In the genomic region with DNA sequence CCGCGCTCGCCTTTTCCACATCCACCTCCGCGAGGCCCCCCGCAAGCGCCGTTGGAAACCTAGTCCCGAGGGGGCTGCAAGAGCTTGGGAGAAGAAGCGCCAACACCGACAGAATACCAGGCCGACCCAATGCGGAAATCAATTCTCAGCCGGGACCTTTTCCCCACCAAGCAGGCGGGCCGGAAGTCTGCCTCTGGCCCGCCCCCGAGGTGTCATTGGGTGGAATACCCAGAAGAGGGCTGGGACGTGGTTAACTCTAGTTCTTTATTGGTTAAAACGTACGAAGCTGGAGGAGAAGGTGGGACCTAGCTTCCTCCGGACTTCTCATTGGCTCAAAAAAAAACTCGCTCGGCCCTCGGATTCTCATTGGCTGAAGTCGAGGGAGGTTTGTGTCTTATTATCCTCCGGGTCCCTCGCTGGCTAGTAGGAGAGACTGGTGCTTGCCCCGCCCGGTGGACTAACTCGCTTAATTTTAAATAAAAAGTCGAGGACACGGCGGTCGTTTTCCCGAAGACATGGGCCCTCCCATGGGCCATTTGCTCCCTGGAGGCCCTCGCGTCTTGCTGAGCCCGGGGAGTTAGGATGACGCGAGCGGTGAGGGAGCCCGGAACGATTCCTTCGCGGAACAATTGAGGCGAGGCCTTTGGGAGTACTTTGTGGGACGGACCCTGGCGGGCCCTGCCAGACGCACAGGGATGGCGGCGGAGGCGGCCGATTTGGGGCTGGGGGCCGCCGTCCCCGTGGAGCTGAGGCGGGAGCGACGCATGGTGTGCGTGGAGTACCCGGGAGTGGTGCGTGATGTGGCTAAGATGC, we compare ENCODE assay signal across 8 cellular contexts. TPM values are rescaled to one million over a fixed set of nuclear protein-coding genes. Genes with fewer than 3 reads are reported as not detected.
DNase-seq lines count a peak whose midpoint lies in the region; ATAC-seq, FAIRE-seq and TF ChIP-seq lines count a peak whose summit lies in the region.

Gene GTF3C5, plus strand, starts transcription at position 681 of the 813 bp plus-strand sequence. Its CDS starts 15 bp downstream, at position 696.

- H3K79me2 ChIP-seq in trophoblast cell (ENCODE audit: control insufficient read depth, insufficient read depth, low read length, poor library complexity), result peaks cover 11% of the 10 kb centered on the region

- peak within 1 kb of the TSS; percentile 99 for H4K12ac ChIP-seq in trophoblast cell (ENCODE audit: low read depth, low read length)

- H3K9me3 ChIP-seq in trophoblast cell (ENCODE audit: insufficient read depth, low read depth, low read length), result peaks cover 2% of the 10 kb centered on the region
- H3K9me3 ChIP-seq in transverse colon, result no peaks in the 10 kb centered on the region

- H3K27me3 Mint-ChIP-seq in T-cell, result no peaks in the 10 kb centered on the region

- H3K14ac ChIP-seq in trophoblast cell (ENCODE audit: low read length), result peak within 1 kb of the TSS; percentile 99

- peak within 1 kb of the TSS; percentile 89 for H2BK120ac ChIP-seq in trophoblast cell (ENCODE audit: insufficient read depth, low read length, poor library complexity)

- peak within 1 kb of the TSS; percentile 92 for H4K91ac ChIP-seq in trophoblast cell (ENCODE audit: low read depth, low read length)

- peaks cover 5 to 12% of the 10 kb centered on the region in 2 experiments for H3K36me3 ChIP-seq in trophoblast cell (ENCODE audit: control insufficient read depth in 1 of 2, insufficient read depth in 2 of 2, low read length in 2 of 2)
- no peaks in the 10 kb centered on the region for H3K36me3 ChIP-seq in transverse colon

- H2BK5ac ChIP-seq in trophoblast cell (ENCODE audit: low read depth, low read length, poor library complexity), result peak within 1 kb of the TSS; percentile 91

- peak within 1 kb of the TSS; percentile 75 for H3K4me2 ChIP-seq in trophoblast cell (ENCODE audit: low read length)

- H2AFZ ChIP-seq in trophoblast cell (ENCODE audit: insufficient read depth, low read length, poor library complexity), result peak within 1 kb of the TSS; percentile 99

- TF ChIP-seq EP300 in transverse colon (IDR thresholded peaks at IDR 0.05; ENCODE audit: low read depth), result no peak

- H3K4me3 ChIP-seq in trophoblast cell (ENCODE audit: low read depth, low read length) (peak within 1 kb of the TSS; percentile 99), transverse colon (peak within 1 kb of the TSS; percentile 64 to 100 (median 80))

- CTCF ChIA-PET in T-cell (lab: Charles Lee), result interaction anchor here (0.6 to 1.6 kb wide), 9 partner anchors 8 to 794 kb away, joined by 3 to 34 read pairs (median 3); no protein-coding TSS in a partner anchor

- peak within 1 kb of the TSS; percentile 99 for H3K27ac Mint-ChIP-seq in T-cell

- in situ Hi-C loops in transverse colon (cut with MboI; ENCODE audit: low pct_ligation_motif_present in 1 of 4, low pct_unique_long_range_greater_than_20kb in 1 of 4, low sequenced_read_pairs in 3 of 4), result loop anchor here in 2 of 4 donors (10.0 to 25.0 kb wide), 2 partner anchors 144 to 307 kb away; partner anchors contain the start of genes MED22 (in 1 of the 2), RPL7A (in 1 of the 2) and SURF6 (in 1 of the 2)

- peaks cover 10% of the 10 kb centered on the region for H3K79me1 ChIP-seq in trophoblast cell (ENCODE audit: low read length)

- H3K27me3 ChIP-seq in trophoblast cell (ENCODE audit: insufficient read depth, low read length), result no peaks in the 10 kb centered on the region
- no peaks in the 10 kb centered on the region for H3K27me3 ChIP-seq in transverse colon

- H3K4me1 ChIP-seq in trophoblast cell (ENCODE audit: control insufficient read depth in 1 of 2, insufficient read depth in 2 of 2, low read length in 2 of 2) (peaks cover 6 to 8% of the 10 kb centered on the region in 2 experiments), transverse colon (peaks cover 12 to 30% (median 23%) of the 10 kb centered on the region in 4 donors)

- H4K8ac ChIP-seq in trophoblast cell (ENCODE audit: low read depth, low read length), result peak within 1 kb of the TSS; percentile 100

- H3K4me3 Mint-ChIP-seq in T-cell, result peak within 1 kb of the TSS; percentile 90 to 99 (median 97)

- H3K9ac ChIP-seq in trophoblast cell (ENCODE audit: low read length), result peak within 1 kb of the TSS; percentile 99

- H3K36me3 Mint-ChIP-seq in T-cell, result no peaks in the 10 kb centered on the region

- peak in 2 of 5 experiments; percentile 44 to 46 for TF ChIP-seq CTCF in transverse colon (IDR thresholded peaks at IDR 0.05)

- H3K18ac ChIP-seq in trophoblast cell (ENCODE audit: low read length), result peak within 1 kb of the TSS; percentile 96

- H3K4me1 Mint-ChIP-seq in T-cell, result peaks cover 41 to 68% (median 60%) of the 10 kb centered on the region in 3 donors

- peak within 1 kb of the TSS; percentile 87 for H2AK5ac ChIP-seq in trophoblast cell (ENCODE audit: low read length)

- peak within 1 kb of the TSS; percentile 63 for H3K27ac ChIP-seq in adipose tissue (ENCODE audit: low read depth, low read length)
- H3K27ac ChIP-seq in trophoblast cell (ENCODE audit: low read depth, low read length), result peak within 1 kb of the TSS; percentile 85
- peak within 1 kb of the TSS; percentile 90 to 94 (median 92) for H3K27ac ChIP-seq in transverse colon

- intact Hi-C loops in cardiac septum (cut with DNase I), result loop anchor here (5.0 to 10.0 kb wide), 2 partner anchors 117 to 444 kb away; partner anchors contain the start of gene SLC2A6
- intact Hi-C loops in transverse colon (cut with DNase I; ENCODE audit: low total_unique reads), result no loop called here

- H2BK12ac ChIP-seq in trophoblast cell (ENCODE audit: low read length), result no peak within 1 kb of the TSS

- POLR2A ChIA-PET in T-cell (lab: Charles Lee), result interaction anchor here in 1 of 2 donors (0.6 to 1.4 kb wide), 9 partner anchors 103 to 1764 kb away, joined by 3 to 9 read pairs (median 4); no protein-coding TSS in a partner anchor

- H3K9me3 Mint-ChIP-seq in T-cell, result no peaks in the 10 kb centered on the region

- peak; percentile 95 for FAIRE-seq in GM12891 (lab: Jason Lieb, UNC)

- H3K4ac ChIP-seq in trophoblast cell (ENCODE audit: low read depth, low read length), result peak within 1 kb of the TSS; percentile 95

- 0 to 1% (median 0%) methylated on average over 63 of the region's 63 CpGs for WGBS in adipose tissue, 3 donors
- WGBS in trophoblast cell (ENCODE audit: extremely low coverage, insufficient coverage, insufficient read length), result no CpG with 5 or more reads among the region's 63 CpGs
- 0 to 1% methylated on average over 8 to 63 of the region's 63 CpGs for WGBS in transverse colon (ENCODE audit: low coverage in 1 of 2), 2 donors

- ATAC-seq in HG02840 (IDR thresholded peaks at IDR 0.05; ENCODE audit: low FRiP score, unreplicated experiment) (peak; percentile 94), T-cell (replicated peaks in 1 of 4) (peak; percentile 96 to 97 (median 96))

- DNase-seq in GM12891 (ENCODE audit: insufficient read length, low spot score) (peak; percentile 98), NCI-H1436 treated with DMSO at 0.1 percent for 48 hours (lab: John Stamatoyannopoulos, UW) (peak; percentile 98), T-cell (peak; percentile 82 to 95 (median 92)), cardiac septum (ENCODE audit: low spot score) (peak; percentile 96), trophoblast cell (peak; percentile 97 to 99), transverse colon (peak; percentile 95)

- peak; percentile 94 for TF ChIP-seq POLR2A in GM12891 (IDR thresholded peaks at IDR 0.05; ENCODE audit: low read depth, low read length)
- peak; percentile 82 for TF ChIP-seq POLR2A in transverse colon (IDR thresholded peaks at IDR 0.05)

- H3K23ac ChIP-seq in trophoblast cell (ENCODE audit: low read length), result no peak within 1 kb of the TSS

TF ChIP-seq in GM12891, 5 proteins besides CTCF, POLR2A, EP300 and RAD21:
- TF ChIP-seq TAF1 (IDR thresholded peaks at IDR 0.05; ENCODE audit: low read depth, low read length) (peak; percentile 99), SPI1 (IDR thresholded peaks at IDR 0.05; ENCODE audit: low read depth, low read length) (0 out of 2 replicates have a peak, but pooled peaks have one; percentile 26), POU2F2 (IDR thresholded peaks at IDR 0.05; ENCODE audit: low read depth, low read length) (peak; percentile 86), PAX5 (IDR thresholded peaks at IDR 0.05; ENCODE audit: insufficient read depth, low read length, severe bottlenecking) (peak; percentile 42), POLR2AphosphoS5 (IDR thresholded peaks at IDR 0.05; ENCODE audit: low read depth, low read length) (peak; percentile 90)

RNA-seq across cellular contexts. Expression of gene GTF3C5, which starts in this region (rescaled TPM):
- 39.0 TPM for polyA plus RNA-seq in GM12891 (2012; ENCODE audit: low read depth, missing spikeins)
- total RNA-seq in T-cell (10 to 100 TPM; 46.6 to 91.2 (median 80.0) TPM), cardiac septum (27.6 TPM), transverse colon (10 to 100 TPM; 44.5 to 56.9 (median 50.2) TPM)
- 10 to 100 TPM; 30.6 to 38.3 (median 30.8) TPM for polyA plus RNA-seq in adipose tissue
- 48.5 and 48.9 TPM in 2 replicates for polyA plus RNA-seq in trophoblast cell (2013)

Comparison
In these comparisons a context has a peak if more than half of its experiments do, and no peak if none do; other contexts are left out.
1. Peak in every context shown above with its lines: DNase-seq, ATAC-seq, H3K4me3 ChIP-seq and H3K27ac ChIP-seq.